11 cellular contexts compared by ENCODE assay signal in genomic region chr5:139415221-139415861, GRCh38. TPM values are rescaled to one million over a fixed set of nuclear protein-coding genes. Genes with fewer than 3 reads are reported as not detected.
DNase-seq lines count a peak whose midpoint lies in the region; ATAC-seq and TF ChIP-seq lines count a peak whose summit lies in the region.
"Had no signal": no experiment of that assay in that cellular context is flagged by ENCODE, and none has a peak within 500 bp of the region (broad histone marks: within the 10 kb centered on the region; RNA-seq: fewer than 3 reads in every experiment).

No MANE protein-coding gene starts in this region.

- H3K4me1 ChIP-seq in mammary epithelial cell (ENCODE audit: insufficient read depth, low read length) (peaks cover 18% of the 10 kb centered on the region), mucosa of rectum (ENCODE audit: control insufficient read depth in 2 of 2, insufficient read depth in 2 of 2, low read length in 2 of 2) (peaks cover 21 to 52% of the 10 kb centered on the region in 2 donors)

- peak overlapping the region; percentile 38 for H3K4me2 ChIP-seq in mammary epithelial cell (ENCODE audit: insufficient read depth, low read depth, low read length)

- intact Hi-C loops in mammary epithelial cell (cut with micrococcal nuclease): loop anchor here (1.0 to 2.0 kb wide), 2 partner anchors 11 to 127 kb away; partner anchors contain the start of gene SPATA24

- CTCF ChIA-PET in mammary epithelial cell (lab: Charles Lee; ENCODE audit: low non-redundant PET): no interaction called here

- TF ChIP-seq CTCF in mammary epithelial cell (conservative IDR thresholded peaks at IDR 0.05 in 1 of 2, IDR thresholded peaks at IDR 0.05 in 1 of 2; ENCODE audit: extremely low read depth in 1 of 2, insufficient read depth in 1 of 2, low read depth in 1 of 2, low read length in 2 of 2): no peak

- H3K27me3 ChIP-seq in mammary epithelial cell (ENCODE audit: insufficient read depth, low read length) (no peaks in the 10 kb centered on the region), mucosa of rectum (ENCODE audit: control insufficient read depth in 2 of 2, insufficient read depth in 2 of 2, low read length in 2 of 2) (no peaks in the 10 kb centered on the region)
- H3K27me3 ChIP-seq: colonic mucosa had no signal

- WGBS in mammary epithelial cell (ENCODE audit: low coverage, missing lambda C conversion rate): 2% methylated on average over 7 of the region's 8 CpGs

- H3K9me3 ChIP-seq in mammary epithelial cell (replicated peaks; ENCODE audit: insufficient read depth, low read length): no peaks in the 10 kb centered on the region
- H3K9me3 ChIP-seq in mucosa of rectum (ENCODE audit: control insufficient read depth in 2 of 2, low read length in 2 of 2): no peaks in the 10 kb centered on the region
- H3K9me3 ChIP-seq: colonic mucosa had no signal

- H3K4me3 ChIP-seq in mammary epithelial cell (replicated peaks in 1 of 3; ENCODE audit: insufficient read depth in 1 of 3, low read depth in 2 of 3, low read length in 3 of 3): no peak overlapping the region
- H3K4me3 ChIP-seq in mucosa of rectum (ENCODE audit: low read length in 2 of 2): no peak overlapping the region
- H3K4me3 ChIP-seq: colonic mucosa had no signal

- peak; percentile 17 for DNase-seq in stimulated activated naive CD4-positive, alpha-beta T cell treated with Interleukin-2 at 50 U/mL for 16 hours (lab: John Stamatoyannopoulos, UW)
- DNase-seq in stimulated activated naive CD4-positive, alpha-beta T cell (lab: John Stamatoyannopoulos, UW): no peak
- DNase-seq in mammary epithelial cell (peak; percentile 75), mesenteric fat pad (ENCODE audit: low spot score) (no peak), AML-193 (lab: John Stamatoyannopoulos, UW) (no peak)
- DNase-seq: colonic mucosa, kidney glomerular epithelial cell, NCI-H187 had no signal

- H3K9ac ChIP-seq in mammary epithelial cell (ENCODE audit: insufficient read depth, low read length): no peak overlapping the region
- H3K9ac ChIP-seq in mucosa of rectum (ENCODE audit: low read depth in 1 of 2, low read length in 2 of 2): no peak overlapping the region

- ATAC-seq in HG03097 (IDR thresholded peaks at IDR 0.05; ENCODE audit: low FRiP score, unreplicated experiment) (no peak), GM18909 (IDR thresholded peaks at IDR 0.05; ENCODE audit: poor library complexity, unreplicated experiment) (no peak)

- dilution Hi-C loops in mammary epithelial cell (cut with HindIII; ENCODE audit: low sequenced_read_pairs): no loop called here

- H3K36me3 ChIP-seq in mammary epithelial cell (ENCODE audit: insufficient read depth, low read length) (no peaks in the 10 kb centered on the region), mucosa of rectum (ENCODE audit: control insufficient read depth in 2 of 2, insufficient read depth in 2 of 2, low read length in 2 of 2) (peaks cover 0 to 3% of the 10 kb centered on the region in 2 donors)
- H3K36me3 ChIP-seq: colonic mucosa had no signal

- peak overlapping the region; percentile 52 for H3K27ac ChIP-seq in mammary epithelial cell (ENCODE audit: insufficient read depth, low read depth, low read length)
- peak overlapping the region; percentile 44 to 76 for H3K27ac ChIP-seq in mucosa of rectum (ENCODE audit: low read depth in 2 of 2, low read length in 2 of 2)
- H3K27ac ChIP-seq: colonic mucosa had no signal

- H2AFZ ChIP-seq in mammary epithelial cell (ENCODE audit: low read depth, low read length): peak overlapping the region; percentile 80

- in situ Hi-C loops in mammary epithelial cell (cut with MboI; ENCODE audit: low sequenced_read_pairs in 2 of 2): no loop called here

- H4K20me1 ChIP-seq in mammary epithelial cell (ENCODE audit: insufficient read depth, low read length): no peaks in the 10 kb centered on the region

- H3K79me2 ChIP-seq in mammary epithelial cell (ENCODE audit: insufficient read depth, low read length): no peaks in the 10 kb centered on the region

- BruUV-seq in mammary epithelial cell (replicated peaks; lab: Mats Ljungman, UMichigan): no TSS peak

RNA-seq across cellular contexts. Expression of gene SPATA24, which starts 11.5 kb away (rescaled TPM):
- total RNA-seq in mammary epithelial cell (1 to 10 TPM; 3.2 to 5.4 TPM), mesenteric fat pad (2.0 TPM)
- 4.1 TPM for polyA plus RNA-seq in mammary epithelial cell
- not detected for polyA minus RNA-seq in mammary epithelial cell

RNA-seq across cellular contexts. Expression of gene PROB1, which starts 20.4 kb away (rescaled TPM):
- total RNA-seq in mammary epithelial cell (under 1 TPM; 0.38 to 0.67 TPM), mesenteric fat pad (2.1 TPM)
- 0.03 TPM for polyA plus RNA-seq in mammary epithelial cell
- not detected for polyA minus RNA-seq in mammary epithelial cell

RNA-seq across cellular contexts. Expression of gene DNAJC18, which starts 24.0 kb away (rescaled TPM):
- total RNA-seq in mammary epithelial cell (10 to 100 TPM in 1 of 2 donors, 1 to 10 TPM in 1; 6.7 to 12.9 TPM), mesenteric fat pad (8.4 TPM)
- 3.3 TPM for polyA plus RNA-seq in mammary epithelial cell
- polyA minus RNA-seq in mammary epithelial cell: 6.6 TPM

RNA-seq across cellular contexts. Expression of gene MZB1, which starts 25.6 kb away (rescaled TPM):
- total RNA-seq in mammary epithelial cell (not detected), mesenteric fat pad (0.61 TPM)
- not detected for polyA plus RNA-seq in mammary epithelial cell
- not detected for polyA minus RNA-seq in mammary epithelial cell

RNA-seq across cellular contexts. Expression of gene SLC23A1, which starts 32.2 kb away (rescaled TPM):
- not detected for total RNA-seq in mammary epithelial cell
- polyA plus RNA-seq in mammary epithelial cell: not detected
- not detected for polyA minus RNA-seq in mammary epithelial cell
- total RNA-seq in mesenteric fat pad: not detected

Comparison
In these comparisons a context has a peak if more than half of its experiments do, and no peak if none do; other contexts are left out.
1. DNase-seq: peak in stimulated activated naive CD4-positive, alpha-beta T cell treated with Interleukin-2 at 50 U/mL for 16 hours (single experiment) and mammary epithelial cell (single experiment); none in stimulated activated naive CD4-positive, alpha-beta T cell (0 of 6), mesenteric fat pad (single experiment) and AML-193 (0 of 2).